Comparison of ENCODE assay signal across 7 cellular contexts in the genomic region with DNA sequence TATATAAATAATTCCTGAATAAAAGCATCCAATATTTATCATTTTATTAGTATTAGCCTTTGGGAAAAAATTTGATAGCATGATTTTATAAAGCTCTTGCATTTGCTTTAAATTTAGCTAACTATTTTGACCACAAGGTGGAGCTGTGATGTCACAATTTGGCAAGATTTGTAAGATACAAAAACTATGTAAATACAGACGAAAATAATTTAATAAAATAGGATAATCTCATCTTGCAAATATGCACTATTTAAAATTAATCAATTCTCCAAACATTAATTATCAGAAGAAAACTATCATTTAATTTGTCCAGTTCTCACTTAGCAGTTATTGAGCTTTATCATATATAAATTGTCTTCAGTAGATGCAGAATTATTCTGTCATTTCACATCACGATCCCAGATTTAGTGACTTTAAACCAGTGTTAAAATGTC.
DNase-seq lines count a peak whose midpoint lies in the region; ATAC-seq and TF ChIP-seq lines count a peak whose summit lies in the region.

No MANE protein-coding gene starts in this region.

- H3K9me3 Mint-ChIP-seq in T-helper 2 cell treated with Interferon-gamma antibody and Interleukin-4, amounts not matched to agents 5 μg/mL and 100 μg/mL, for 36 hours: no peaks in the 10 kb centered on the region

- H4K20me1 ChIP-seq in OCI-LY7 (ENCODE audit: insufficient read depth, low read length): no peaks in the 10 kb centered on the region

- H3K27ac Mint-ChIP-seq in T-helper 2 cell treated with Interferon-gamma antibody and Interleukin-4, amounts not matched to agents 5 μg/mL and 100 μg/mL, for 36 hours: no peak overlapping the region

- no peak overlapping the region for H3K27ac ChIP-seq in HEK293 (ENCODE audit: extremely low read depth, low read depth, low read length)
- no peak overlapping the region for H3K27ac ChIP-seq in OCI-LY7 (ENCODE audit: low read depth, low read length, poor library complexity, severe bottlenecking)
- H3K27ac ChIP-seq in prostate gland: no peak overlapping the region

- BruUV-seq in OCI-LY7 (replicated peaks; lab: Mats Ljungman, UMichigan): no TSS peak

- H3K4me1 ChIP-seq in HEK293 (ENCODE audit: control insufficient read depth, insufficient read depth, low read length): no peaks in the 10 kb centered on the region
- H3K4me1 ChIP-seq in OCI-LY7 (ENCODE audit: insufficient read depth, low read length, poor library complexity, severe bottlenecking): no peaks in the 10 kb centered on the region
- H3K4me1 ChIP-seq in prostate gland (replicated peaks): no peaks in the 10 kb centered on the region

- H3K79me2 ChIP-seq in OCI-LY7 (ENCODE audit: insufficient read depth, low read depth, low read length): no peaks in the 10 kb centered on the region

- peaks cover 4 to 15% of the 10 kb centered on the region in 2 experiments; a peak in 2 of 3 replicates for H3K36me3 ChIP-seq in HEK293 (ENCODE audit: control insufficient read depth in 2 of 2, insufficient read depth in 1 of 2, low read length in 2 of 2)
- H3K36me3 ChIP-seq in OCI-LY7 (ENCODE audit: insufficient read depth, low read length): no peaks in the 10 kb centered on the region
- no peaks in the 10 kb centered on the region for H3K36me3 ChIP-seq in prostate gland

- H3K4me3 Mint-ChIP-seq in T-helper 2 cell treated with Interferon-gamma antibody and Interleukin-4, amounts not matched to agents 5 μg/mL and 100 μg/mL, for 36 hours: no peak overlapping the region

- H3K36me3 Mint-ChIP-seq in T-helper 2 cell treated with Interferon-gamma antibody and Interleukin-4, amounts not matched to agents 5 μg/mL and 100 μg/mL, for 36 hours (ENCODE audit: low read depth): no peaks in the 10 kb centered on the region

- H2AFZ ChIP-seq in OCI-LY7 (ENCODE audit: low read length): no peak overlapping the region

- H3K4me3 ChIP-seq in HEK293 (ENCODE audit: low read depth, low read length) (no peak overlapping the region), OCI-LY7 (ENCODE audit: low read depth, low read length, poor library complexity, severe bottlenecking) (no peak overlapping the region), epithelial cell of proximal tubule (ENCODE audit: low read depth, low read length) (no peak overlapping the region), prostate gland (no peak overlapping the region)

- H3K9me3 ChIP-seq in HEK293 (ENCODE audit: control insufficient read depth, insufficient read depth, low read depth, low read length) (no peaks in the 10 kb centered on the region), OCI-LY7 (ENCODE audit: low read length) (no peaks in the 10 kb centered on the region), prostate gland (no peaks in the 10 kb centered on the region)

- H3K9me2 ChIP-seq in OCI-LY7 (ENCODE audit: insufficient read depth, low read length): no peaks in the 10 kb centered on the region

- no peak overlapping the region for H3K4me2 ChIP-seq in OCI-LY7 (ENCODE audit: low read length)

- POLR2A ChIA-PET in HEK293 (lab: Yijun Ruan, JAX) (interaction anchor here (1.4 kb wide), 1 partner anchor 96 kb away, joined by 3 read pairs; a partner anchor contains a TSS), OCI-LY7 (lab: Charles Lee) (interaction anchor here (0.6 to 1.6 kb wide), 5 partner anchors 9 to 96 kb away, joined by 3 to 6 read pairs (median 4); no protein-coding TSS in a partner anchor)

- ATAC-seq in HG02678 (IDR thresholded peaks at IDR 0.05; ENCODE audit: unreplicated experiment): no peak

- TF ChIP-seq POLR2A in prostate gland (IDR thresholded peaks at IDR 0.05): no peak

- DNase-seq in DMS53 treated with DMSO at 0.1 percent for 48 hours (lab: John Stamatoyannopoulos, UW; ENCODE audit: unreplicated experiment): peak; percentile 20
- DNase-seq in OCI-LY7 (ENCODE audit: low spot score): peak; percentile 44
- DNase-seq in epithelial cell of proximal tubule (ENCODE audit: low read depth): peak; percentile 22
- peak; percentile 39 for DNase-seq in prostate gland (ENCODE audit: low spot score)
- DNase-seq in T-helper 2 cell treated with Interferon-gamma antibody and Interleukin-4, amounts not matched to agents 5 μg/mL and 100 μg/mL, for 36 hours (ENCODE audit: low spot score): no peak

- WGBS in prostate gland: 43% methylated on average over 2 of the region's 2 CpGs

- H3K27me3 Mint-ChIP-seq in T-helper 2 cell treated with Interferon-gamma antibody and Interleukin-4, amounts not matched to agents 5 μg/mL and 100 μg/mL, for 36 hours (ENCODE audit: low read depth): no peaks in the 10 kb centered on the region

- CTCF ChIA-PET in HEK293 (lab: Yijun Ruan, JAX): interaction anchor here (0.6 to 6.7 kb wide), 16 partner anchors 10 to 512 kb away, joined by 3 to 86 read pairs (median 4); a partner anchor contains a TSS
- CTCF ChIA-PET in OCI-LY7 (lab: Charles Lee; ENCODE audit: unreplicated experiment): no interaction called here

- no peaks in the 10 kb centered on the region for H3K4me1 Mint-ChIP-seq in T-helper 2 cell treated with Interferon-gamma antibody and Interleukin-4, amounts not matched to agents 5 μg/mL and 100 μg/mL, for 36 hours (ENCODE audit: low read depth)

- no peak for TF ChIP-seq CTCF in HEK293 (tag by site-specific recombination; IDR thresholded peaks at IDR 0.05)
- peak; percentile 95 for TF ChIP-seq CTCF in OCI-LY7 (conservative IDR thresholded peaks at IDR 0.05; ENCODE audit: low read length)
- peak; percentile 70 for TF ChIP-seq CTCF in epithelial cell of proximal tubule (conservative IDR thresholded peaks at IDR 0.05; ENCODE audit: low read depth, low read length)
- peak; percentile 77 to 85 (median 84) for TF ChIP-seq CTCF in prostate gland (IDR thresholded peaks at IDR 0.05)

- intact Hi-C loops in OCI-LY7 (cut with micrococcal nuclease; ENCODE audit: unreplicated experiment) (loop anchor here (10.0 kb wide), 1 partner anchor 119 kb away; no protein-coding TSS in a partner anchor), prostate gland (cut with DNase I) (loop anchor here (2.0 to 5.0 kb wide), 2 partner anchors 121 to 262 kb away; no protein-coding TSS in a partner anchor)

- H3K27me3 ChIP-seq in prostate gland (replicated peaks; ENCODE audit: insufficient read depth): no peaks in the 10 kb centered on the region

TF ChIP-seq in HEK293, 187 proteins besides CTCF, POLR2A, EP300 and RAD21:
- TF ChIP-seq ZNF654 (tag by site-specific recombination; IDR thresholded peaks at IDR 0.05; ENCODE audit: low read depth) (peak; percentile 53), ZNF621 (tag by site-specific recombination; IDR thresholded peaks at IDR 0.05) (no peak)
